13 cellular contexts compared by ENCODE assay signal in genomic region chr2:180655842-180656454, GRCh38.
DNase-seq lines count a peak whose midpoint lies in the region; ATAC-seq and TF ChIP-seq lines count a peak whose summit lies in the region.
"Had no signal": no experiment of that assay in that cellular context is flagged by ENCODE, and none has a peak within 500 bp of the region (broad histone marks: within the 10 kb centered on the region; RNA-seq: fewer than 3 reads in every experiment).

No MANE protein-coding gene starts in this region.

- TF ChIP-seq POLR2A in spleen (IDR thresholded peaks at IDR 0.05) = no peak

- intact Hi-C loops in spleen (cut with DNase I; ENCODE audit: low total_unique reads) = no loop called here

- H3K9me3 ChIP-seq in cardiac muscle cell (ENCODE audit: low read depth) (no peaks in the 10 kb centered on the region), right atrium auricular region (no peaks in the 10 kb centered on the region), spleen (no peaks in the 10 kb centered on the region)
- H3K9me3 ChIP-seq: body of pancreas had no signal

- no peaks in the 10 kb centered on the region for H3K36me3 Mint-ChIP-seq in brain

- ATAC-seq in HG03439 (IDR thresholded peaks at IDR 0.05; ENCODE audit: unreplicated experiment) = no peak
- no peak for ATAC-seq in HG02571 (IDR thresholded peaks at IDR 0.05; ENCODE audit: unreplicated experiment)
- no peak for ATAC-seq in GM19395 (IDR thresholded peaks at IDR 0.05; ENCODE audit: unreplicated experiment)
- ATAC-seq: body of pancreas; stimulated activated naive CD8-positive, alpha-beta T cell treated with anti-CD3 and anti-CD28 coated beads, Interleukin-15, amount 100 ng/mL, for 72 hours had no signal

- TF ChIP-seq CTCF in cardiac muscle cell (IDR thresholded peaks at IDR 0.05; ENCODE audit: low read depth, low read length) = peak; percentile 18
- peak in 1 of 2 donors; percentile 13 for TF ChIP-seq CTCF in right atrium auricular region (IDR thresholded peaks at IDR 0.05)
- TF ChIP-seq CTCF in brain (conservative IDR thresholded peaks at IDR 0.05) = peak; percentile 12 to 20
- TF ChIP-seq CTCF in spleen (IDR thresholded peaks at IDR 0.05 in 8 of 11, conservative IDR thresholded peaks at IDR 0.05 in 3 of 11) = no peak

- H3K27ac Mint-ChIP-seq in brain = no peak overlapping the region
- H3K27ac Mint-ChIP-seq: stimulated activated naive CD8-positive, alpha-beta T cell treated with anti-CD3 and anti-CD28 coated beads, Interleukin-15, amount 100 ng/mL, for 72 hours had no signal

- WGBS in spleen, 5 donors = 66 to 93% (median 73%) methylated on average over 1 of the region's 1 CpG

- H3K27ac ChIP-seq in cardiac muscle cell (no peak overlapping the region), right atrium auricular region (no peak overlapping the region), spleen (no peak overlapping the region)
- H3K27ac ChIP-seq: body of pancreas had no signal

- no peaks in the 10 kb centered on the region for H3K9me3 Mint-ChIP-seq in brain
- H3K9me3 Mint-ChIP-seq: stimulated activated naive CD8-positive, alpha-beta T cell treated with anti-CD3 and anti-CD28 coated beads, Interleukin-15, amount 100 ng/mL, for 72 hours had no signal

- no peaks in the 10 kb centered on the region for H3K27me3 Mint-ChIP-seq in brain

- H3K4me1 ChIP-seq in cardiac muscle cell (ENCODE audit: low read depth) (peaks cover 21% of the 10 kb centered on the region), right atrium auricular region (no peaks in the 10 kb centered on the region), spleen (no peaks in the 10 kb centered on the region)
- H3K4me1 ChIP-seq: body of pancreas had no signal

- H3K4me3 Mint-ChIP-seq in brain = no peak overlapping the region
- H3K4me3 Mint-ChIP-seq: stimulated activated naive CD8-positive, alpha-beta T cell treated with anti-CD3 and anti-CD28 coated beads, Interleukin-15, amount 100 ng/mL, for 72 hours had no signal

- H3K36me3 ChIP-seq in cardiac muscle cell = no peaks in the 10 kb centered on the region
- H3K36me3 ChIP-seq in right atrium auricular region = no peaks in the 10 kb centered on the region
- no peaks in the 10 kb centered on the region for H3K36me3 ChIP-seq in spleen

- no peak for DNase-seq in cardiac muscle cell (ENCODE audit: low read depth in 1 of 2, low spot score in 1 of 2)
- no peak for DNase-seq in right atrium auricular region (ENCODE audit: low spot score)
- DNase-seq in medulla oblongata (ENCODE audit: extremely low spot score) = peak; percentile 57
- no peak for DNase-seq in spleen
- DNase-seq: body of pancreas; left cardiac atrium; NCI-H1092 treated with DMSO at 0.1 percent for 48 hours; NCI-H2227 treated with DMSO at 0.1 percent for 48 hours; stimulated activated naive CD8-positive, alpha-beta T cell treated with anti-CD3 and anti-CD28 coated beads, Interleukin-15, amount 100 ng/mL, for 72 hours had no signal

- H3K27me3 ChIP-seq in cardiac muscle cell = no peaks in the 10 kb centered on the region
- H3K27me3 ChIP-seq in right atrium auricular region = no peaks in the 10 kb centered on the region
- H3K27me3 ChIP-seq in spleen (replicated peaks in 1 of 7) = no peaks in the 10 kb centered on the region
- H3K27me3 ChIP-seq: body of pancreas had no signal

- H3K4me1 Mint-ChIP-seq in brain = no peaks in the 10 kb centered on the region
- H3K4me1 Mint-ChIP-seq: stimulated activated naive CD8-positive, alpha-beta T cell treated with anti-CD3 and anti-CD28 coated beads, Interleukin-15, amount 100 ng/mL, for 72 hours had no signal

- no peak overlapping the region for H3K4me3 ChIP-seq in cardiac muscle cell
- no peak overlapping the region for H3K4me3 ChIP-seq in right atrium auricular region
- no peak overlapping the region for H3K4me3 ChIP-seq in spleen
- H3K4me3 ChIP-seq: body of pancreas had no signal

Comparison
In these comparisons a context has a peak if more than half of its experiments do, and no peak if none do; other contexts are left out.
1. CTCF ChIP-seq: peak in cardiac muscle cell (single experiment) and brain (2 of 2); none in spleen (0 of 11).